ENCODE assay signal across 8 cellular contexts in genomic region chr10:103451091-103451801, GRCh38. TPM values are rescaled to one million over a fixed set of nuclear protein-coding genes. Genes with fewer than 3 reads are reported as not detected.
DNase-seq lines count a peak whose midpoint lies in the region; ATAC-seq and TF ChIP-seq lines count a peak whose summit lies in the region.

No MANE protein-coding gene starts in this region.

- H3K4me1 ChIP-seq in smooth muscle cell (ENCODE audit: low read depth): no peaks in the 10 kb centered on the region

- H3K4me2 ChIP-seq in smooth muscle cell: peak overlapping the region; percentile 84

- H2AFZ ChIP-seq in smooth muscle cell (ENCODE audit: low read depth): no peak overlapping the region

- no peaks in the 10 kb centered on the region for H3K79me2 ChIP-seq in smooth muscle cell (ENCODE audit: low read depth)

- H3K4me3 Mint-ChIP-seq in activated naive CD8-positive, alpha-beta T cell treated with anti-CD3 and anti-CD28 coated beads, Interleukin-2, amount 10 ng/mL, durations not matched to agents 7 days and 5 days: peak overlapping the region; percentile 96

- no peak for TF ChIP-seq CTCF in smooth muscle cell (IDR thresholded peaks at IDR 0.05; ENCODE audit: borderline replicate concordance, insufficient read depth, poor library complexity, severe bottlenecking)

- peak; percentile 78 for ATAC-seq in activated naive CD8-positive, alpha-beta T cell treated with anti-CD3 and anti-CD28 coated beads, Interleukin-2, amount 10 ng/mL, durations not matched to agents 7 days and 5 days (ENCODE audit: low read depth)
- ATAC-seq in GM18502 (IDR thresholded peaks at IDR 0.05; ENCODE audit: poor library complexity, unreplicated experiment): no peak

- H3K27ac ChIP-seq in smooth muscle cell (ENCODE audit: low read depth): no peak overlapping the region

- no peaks in the 10 kb centered on the region for H3K9me3 ChIP-seq in smooth muscle cell (replicated peaks; ENCODE audit: low read depth)

- H3K36me3 ChIP-seq in smooth muscle cell (ENCODE audit: low read depth): no peaks in the 10 kb centered on the region

- H3K27me3 ChIP-seq in smooth muscle cell (ENCODE audit: low read depth): no peaks in the 10 kb centered on the region

- POLR2A ChIA-PET in activated naive CD8-positive, alpha-beta T cell treated with anti-CD3 and anti-CD28 coated beads, Interleukin-2, amount 10 ng/mL, durations not matched to agents 7 days and 5 days (lab: Charles Lee): interaction anchor here (0.7 to 8.8 kb wide), 11 partner anchors 9 to 258 kb away, joined by 3 to 89 read pairs (median 6); partner anchors contain the start of genes CALHM3, NT5C2 and TAF5

- H3K36me3 Mint-ChIP-seq in activated naive CD8-positive, alpha-beta T cell treated with anti-CD3 and anti-CD28 coated beads, Interleukin-2, amount 10 ng/mL, durations not matched to agents 7 days and 5 days: peaks cover 46% of the 10 kb centered on the region

- no peaks in the 10 kb centered on the region for H4K20me1 ChIP-seq in smooth muscle cell (ENCODE audit: low read depth)

- no peaks in the 10 kb centered on the region for H3K9me3 Mint-ChIP-seq in activated naive CD8-positive, alpha-beta T cell treated with anti-CD3 and anti-CD28 coated beads, Interleukin-2, amount 10 ng/mL, durations not matched to agents 7 days and 5 days

- no peaks in the 10 kb centered on the region for H3K27me3 Mint-ChIP-seq in activated naive CD8-positive, alpha-beta T cell treated with anti-CD3 and anti-CD28 coated beads, Interleukin-2, amount 10 ng/mL, durations not matched to agents 7 days and 5 days

- H3K27ac Mint-ChIP-seq in activated naive CD8-positive, alpha-beta T cell treated with anti-CD3 and anti-CD28 coated beads, Interleukin-2, amount 10 ng/mL, durations not matched to agents 7 days and 5 days: peak overlapping the region; percentile 89

- H3F3A ChIP-seq in smooth muscle cell (ENCODE audit: low read depth): no peaks in the 10 kb centered on the region

- DNase-seq in NCI-H748 (lab: John Stamatoyannopoulos, UW; ENCODE audit: unreplicated experiment) (peak; percentile 2), NCI-H748 treated with DMSO at 0.1 percent for 48 hours (lab: John Stamatoyannopoulos, UW) (no peak), RPMI8226 (peak; percentile 67), hepatic stellate cell (ENCODE audit: low spot score) (peak; percentile 82), smooth muscle cell (lab: John Stamatoyannopoulos, UW; ENCODE audit: unreplicated experiment) (no peak), cortex of kidney (lab: John Stamatoyannopoulos, UW) (no peak)
- DNase-seq in activated naive CD8-positive, alpha-beta T cell treated with anti-CD3 and anti-CD28 coated beads, Interleukin-2, amount 10 ng/mL, durations not matched to agents 7 days and 5 days: peak; percentile 69

- WGBS in smooth muscle cell (ENCODE audit: low lambda C conversion rate): 58% methylated on average over 14 of the region's 14 CpGs

- peaks cover 50% of the 10 kb centered on the region for H3K4me1 Mint-ChIP-seq in activated naive CD8-positive, alpha-beta T cell treated with anti-CD3 and anti-CD28 coated beads, Interleukin-2, amount 10 ng/mL, durations not matched to agents 7 days and 5 days

- H3K4me3 ChIP-seq in smooth muscle cell: peak overlapping the region; percentile 58

- no peak overlapping the region for H3K9ac ChIP-seq in smooth muscle cell (ENCODE audit: low read depth)

RNA-seq across cellular contexts. Expression of gene CALHM2, which starts 0.9 kb away (rescaled TPM):
- total RNA-seq in activated naive CD8-positive, alpha-beta T cell treated with anti-CD3 and anti-CD28 coated beads, Interleukin-2, amount 10 ng/mL, durations not matched to agents 7 days and 5 days: 100 to 1,000 TPM; 117 to 124 TPM
- 3.1 and 4.0 TPM in 2 replicates for total RNA-seq in smooth muscle cell
- polyA plus RNA-seq in smooth muscle cell: 6.2 and 8.6 TPM in 2 replicates

RNA-seq across cellular contexts. Expression of gene CALHM1, which starts 7.5 kb away (rescaled TPM):
- total RNA-seq in activated naive CD8-positive, alpha-beta T cell treated with anti-CD3 and anti-CD28 coated beads, Interleukin-2, amount 10 ng/mL, durations not matched to agents 7 days and 5 days: under 1 TPM; 0.74 to 0.94 TPM
- total RNA-seq in smooth muscle cell: not detected in 2 replicates
- 0.05 TPM in 1 of 2 replicates, not detected in the other for polyA plus RNA-seq in smooth muscle cell

RNA-seq across cellular contexts. Expression of gene CALHM3, which starts 27.8 kb away (rescaled TPM):
- total RNA-seq in activated naive CD8-positive, alpha-beta T cell treated with anti-CD3 and anti-CD28 coated beads, Interleukin-2, amount 10 ng/mL, durations not matched to agents 7 days and 5 days: under 1 TPM; 0.17 to 0.67 TPM
- total RNA-seq in smooth muscle cell: not detected in 2 replicates
- not detected in 2 replicates for polyA plus RNA-seq in smooth muscle cell

RNA-seq across cellular contexts. Expression of gene NEURL1, which starts 42.3 kb away (rescaled TPM):
- total RNA-seq in activated naive CD8-positive, alpha-beta T cell treated with anti-CD3 and anti-CD28 coated beads, Interleukin-2, amount 10 ng/mL, durations not matched to agents 7 days and 5 days: 1 to 10 TPM; 1.6 to 2.0 TPM
- 0.04 and 0.40 TPM in 2 replicates for total RNA-seq in smooth muscle cell
- 0.91 and 1.1 TPM in 2 replicates for polyA plus RNA-seq in smooth muscle cell

RNA-seq across cellular contexts. Expression of gene PDCD11, which starts 54.8 kb away (rescaled TPM):
- total RNA-seq in activated naive CD8-positive, alpha-beta T cell treated with anti-CD3 and anti-CD28 coated beads, Interleukin-2, amount 10 ng/mL, durations not matched to agents 7 days and 5 days: 10 to 100 TPM; 45.1 to 49.9 TPM
- total RNA-seq in smooth muscle cell: 15.6 and 16.9 TPM in 2 replicates
- 12.2 and 13.8 TPM in 2 replicates for polyA plus RNA-seq in smooth muscle cell

Comparison
In these comparisons a context has a peak if more than half of its experiments do, and no peak if none do; other contexts are left out.
1. DNase-seq: peak in NCI-H748 (single experiment), RPMI8226 (single experiment), activated naive CD8-positive, alpha-beta T cell treated with anti-CD3 and anti-CD28 coated beads, Interleukin-2, amount 10 ng/mL, durations not matched to agents 7 days and 5 days (single experiment) and hepatic stellate cell (single experiment); none in NCI-H748 treated with DMSO at 0.1 percent for 48 hours (single experiment), smooth muscle cell (single experiment) and cortex of kidney (single experiment).
2. RNA of gene CALHM2, which starts 0.9 kb away (total RNA-seq): 117 to 124 TPM in activated naive CD8-positive, alpha-beta T cell treated with anti-CD3 and anti-CD28 coated beads, Interleukin-2, amount 10 ng/mL, durations not matched to agents 7 days and 5 days; 3.1 to 4.0 TPM in smooth muscle cell; every median in the first group is over 10 times any median in the second.